20 cellular contexts compared by ENCODE assay signal in the genomic region with DNA sequence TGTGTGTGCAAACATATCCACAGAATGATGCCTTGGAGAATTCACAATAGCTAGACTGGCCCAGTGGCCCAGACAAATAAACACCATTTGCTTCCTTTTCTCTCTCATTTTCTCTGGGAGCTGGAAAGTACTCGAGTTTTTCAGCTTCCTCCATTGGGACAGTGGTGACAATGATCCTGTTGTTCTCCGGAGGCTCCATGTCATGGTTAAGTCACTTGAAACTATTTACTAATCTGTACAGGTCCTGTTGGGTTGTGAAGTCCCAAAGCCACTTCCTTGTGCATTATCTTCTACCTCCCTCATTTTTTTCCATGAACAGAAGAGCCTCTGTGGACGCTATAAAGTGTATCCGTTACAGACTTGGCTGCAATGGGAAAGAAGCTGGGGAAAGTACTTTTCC.
A peak's percentile ranks its signal among the peaks of the same experiment; 100 is the strongest.
DNase-seq lines count a peak whose midpoint lies in the region; ATAC-seq and TF ChIP-seq lines count a peak whose summit lies in the region.
"Had no signal": no experiment of that assay in that cellular context is flagged by ENCODE, and none has a peak within 500 bp of the region (broad histone marks: within the 10 kb centered on the region; RNA-seq: fewer than 3 reads in every experiment).

No MANE protein-coding gene starts in this region.

- no peak overlapping the region for H3K27ac ChIP-seq in prostate gland
- H3K27ac ChIP-seq: A549 had no signal

- no peaks in the 10 kb centered on the region for H3K4me1 Mint-ChIP-seq in activated naive CD8-positive, alpha-beta T cell treated with anti-CD3 and anti-CD28 coated beads, Interleukin-2, amount 50 U/mL, for 24 hours
- H3K4me1 Mint-ChIP-seq in activated naive CD8-positive, alpha-beta T cell treated with anti-CD3 and anti-CD28 coated beads for 36 hours: no peaks in the 10 kb centered on the region

- no peak for TF ChIP-seq CTCF in prostate gland (IDR thresholded peaks at IDR 0.05)

- WGBS in prostate gland: 37% methylated on average over 4 of the region's 4 CpGs

- TF ChIP-seq POLR2A in prostate gland (IDR thresholded peaks at IDR 0.05): no peak

- intact Hi-C loops in prostate gland (cut with DNase I): no loop called here

- no peak overlapping the region for H3K4me3 Mint-ChIP-seq in activated naive CD8-positive, alpha-beta T cell treated with anti-CD3 and anti-CD28 coated beads, Interleukin-2, amount 50 U/mL, for 24 hours
- H3K4me3 Mint-ChIP-seq in activated naive CD8-positive, alpha-beta T cell treated with anti-CD3 and anti-CD28 coated beads for 36 hours: no peak overlapping the region
- H3K4me3 Mint-ChIP-seq: CD4-positive, alpha-beta T cell had no signal

- no peaks in the 10 kb centered on the region for H3K9me3 Mint-ChIP-seq in activated naive CD8-positive, alpha-beta T cell treated with anti-CD3 and anti-CD28 coated beads, Interleukin-2, amount 50 U/mL, for 24 hours
- no peaks in the 10 kb centered on the region for H3K9me3 Mint-ChIP-seq in activated naive CD8-positive, alpha-beta T cell treated with anti-CD3 and anti-CD28 coated beads for 36 hours
- H3K9me3 Mint-ChIP-seq: CD4-positive, alpha-beta T cell had no signal

- no peaks in the 10 kb centered on the region for H3K9me3 ChIP-seq in prostate gland
- H3K9me3 ChIP-seq: A549 had no signal

- peak overlapping the region; percentile 17 for H3K27ac Mint-ChIP-seq in activated naive CD8-positive, alpha-beta T cell treated with anti-CD3 and anti-CD28 coated beads, Interleukin-2, amount 50 U/mL, for 24 hours
- H3K27ac Mint-ChIP-seq in activated naive CD8-positive, alpha-beta T cell treated with anti-CD3 and anti-CD28 coated beads for 36 hours: no peak overlapping the region
- H3K27ac Mint-ChIP-seq: CD4-positive, alpha-beta T cell had no signal

- no peaks in the 10 kb centered on the region for H3K27me3 ChIP-seq in prostate gland (replicated peaks; ENCODE audit: insufficient read depth)

- H3K36me3 ChIP-seq in prostate gland: no peaks in the 10 kb centered on the region

- no peak for DNase-seq in activated naive CD8-positive, alpha-beta T cell treated with anti-CD3 and anti-CD28 coated beads, Interleukin-2, amount 50 U/mL, for 24 hours
- no peak for DNase-seq in activated naive CD8-positive, alpha-beta T cell treated with anti-CD3 and anti-CD28 coated beads for 36 hours
- DNase-seq in NCI-H2029 (lab: John Stamatoyannopoulos, UW): peak; percentile 46
- DNase-seq in globus pallidus (ENCODE audit: low spot score): peak; percentile 31
- DNase-seq in prostate gland (ENCODE audit: low spot score): peak; percentile 10
- no peak for DNase-seq in NCI-H1105 treated with DMSO at 0.1 percent for 48 hours (lab: John Stamatoyannopoulos, UW)
- no peak for DNase-seq in stimulated activated naive CD4-positive, alpha-beta T cell treated with Interleukin-2 at 50 U/mL for 16 hours (lab: John Stamatoyannopoulos, UW)
- DNase-seq: CD4-positive, alpha-beta T cell; DMS79 treated with DMSO at 0.1 percent for 48 hours; MV-4-11; NCI-H1417; NCI-H187; NCI-H2171; NCI-H774; RPMI8226; SHP77 treated with DMSO at 0.1 percent for 48 hours had no signal

- H3K36me3 Mint-ChIP-seq in activated naive CD8-positive, alpha-beta T cell treated with anti-CD3 and anti-CD28 coated beads, Interleukin-2, amount 50 U/mL, for 24 hours (ENCODE audit: low read depth): no peaks in the 10 kb centered on the region
- no peaks in the 10 kb centered on the region for H3K36me3 Mint-ChIP-seq in activated naive CD8-positive, alpha-beta T cell treated with anti-CD3 and anti-CD28 coated beads for 36 hours

- H3K27me3 Mint-ChIP-seq in activated naive CD8-positive, alpha-beta T cell treated with anti-CD3 and anti-CD28 coated beads, Interleukin-2, amount 50 U/mL, for 24 hours: no peaks in the 10 kb centered on the region
- no peaks in the 10 kb centered on the region for H3K27me3 Mint-ChIP-seq in activated naive CD8-positive, alpha-beta T cell treated with anti-CD3 and anti-CD28 coated beads for 36 hours
- H3K27me3 Mint-ChIP-seq: CD4-positive, alpha-beta T cell had no signal

- H3K4me3 ChIP-seq in prostate gland: no peak overlapping the region
- H3K4me3 ChIP-seq: A549, K562 had no signal

- H3K4me1 ChIP-seq in prostate gland (replicated peaks): no peaks in the 10 kb centered on the region
- H3K4me1 ChIP-seq: A549 had no signal

- ATAC-seq in activated naive CD8-positive, alpha-beta T cell treated with anti-CD3 and anti-CD28 coated beads, Interleukin-2, amount 50 U/mL, for 24 hours: no peak
- ATAC-seq in GM21619 (IDR thresholded peaks at IDR 0.05; ENCODE audit: unreplicated experiment): no peak
- ATAC-seq: A549, K562, SK-N-SH treated with all-trans-retinoic acid at 6 μM for 48 hours had no signal

Comparison
In these comparisons a context has a peak if more than half of its experiments do, and no peak if none do; other contexts are left out.
1. DNase-seq: peak in NCI-H2029 (single experiment), globus pallidus (single experiment) and prostate gland (single experiment); none in activated naive CD8-positive, alpha-beta T cell treated with anti-CD3 and anti-CD28 coated beads, Interleukin-2, amount 50 U/mL, for 24 hours (single experiment), activated naive CD8-positive, alpha-beta T cell treated with anti-CD3 and anti-CD28 coated beads for 36 hours (single experiment), NCI-H1105 treated with DMSO at 0.1 percent for 48 hours (single experiment) and stimulated activated naive CD4-positive, alpha-beta T cell treated with Interleukin-2 at 50 U/mL for 16 hours (single experiment).